In the genomic region with DNA sequence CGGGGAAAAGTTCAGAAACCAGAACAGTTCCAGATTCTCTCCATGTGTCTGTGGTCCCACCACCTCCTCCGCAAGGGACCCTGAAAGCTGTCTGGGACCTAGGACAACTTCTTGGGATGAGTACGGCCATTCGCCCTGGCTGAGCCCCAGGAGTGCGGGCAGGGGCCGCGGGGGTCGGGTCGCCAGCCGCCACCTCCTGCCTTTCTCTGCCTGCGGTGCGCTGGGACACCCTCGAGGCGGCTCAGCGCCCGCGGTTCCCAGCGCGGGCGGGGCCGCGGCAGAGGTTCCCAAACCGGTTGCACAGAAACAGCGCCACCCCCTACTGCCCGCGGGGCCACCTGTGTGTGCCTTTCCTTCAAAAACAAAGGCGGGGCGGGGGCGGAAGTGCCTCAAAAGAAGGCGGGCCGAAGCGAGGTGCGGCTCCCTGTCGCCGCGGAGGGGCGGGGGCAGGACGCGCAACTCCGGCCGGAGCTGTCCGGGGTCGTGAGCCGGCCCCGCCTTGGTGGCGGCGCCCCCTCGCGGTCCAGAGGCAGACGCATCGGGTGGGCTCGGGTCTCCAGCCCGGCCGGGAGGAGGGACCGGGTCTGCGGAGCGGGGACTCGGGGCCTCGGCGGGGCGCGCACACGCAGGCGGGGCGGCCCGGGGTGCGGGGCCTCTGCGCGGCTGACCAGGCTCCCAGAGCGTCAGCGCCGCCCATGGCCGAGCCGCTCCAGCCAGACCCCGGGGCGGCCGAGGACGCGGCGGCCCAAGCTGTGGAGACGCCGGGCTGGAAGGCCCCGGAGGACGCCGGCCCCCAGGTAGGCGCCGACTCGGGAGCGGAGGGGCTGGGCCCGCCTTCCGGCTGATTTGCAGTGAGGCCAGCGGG, we compare ENCODE assay signal across 1 cellular context.
A peak's percentile ranks its signal among the peaks of the same experiment; 100 is the strongest.
TF ChIP-seq lines count a peak whose summit lies in the region.

Gene HEBP2 (plus strand): TSS at position 423 of the 865 bp plus-strand sequence. CDS start 273 bp downstream, at position 696.

TF ChIP-seq in WTC11, 78 proteins besides CTCF, POLR2A, EP300 and RAD21 (continued from another document and continues in another):
- TF ChIP-seq, protein P1, sequence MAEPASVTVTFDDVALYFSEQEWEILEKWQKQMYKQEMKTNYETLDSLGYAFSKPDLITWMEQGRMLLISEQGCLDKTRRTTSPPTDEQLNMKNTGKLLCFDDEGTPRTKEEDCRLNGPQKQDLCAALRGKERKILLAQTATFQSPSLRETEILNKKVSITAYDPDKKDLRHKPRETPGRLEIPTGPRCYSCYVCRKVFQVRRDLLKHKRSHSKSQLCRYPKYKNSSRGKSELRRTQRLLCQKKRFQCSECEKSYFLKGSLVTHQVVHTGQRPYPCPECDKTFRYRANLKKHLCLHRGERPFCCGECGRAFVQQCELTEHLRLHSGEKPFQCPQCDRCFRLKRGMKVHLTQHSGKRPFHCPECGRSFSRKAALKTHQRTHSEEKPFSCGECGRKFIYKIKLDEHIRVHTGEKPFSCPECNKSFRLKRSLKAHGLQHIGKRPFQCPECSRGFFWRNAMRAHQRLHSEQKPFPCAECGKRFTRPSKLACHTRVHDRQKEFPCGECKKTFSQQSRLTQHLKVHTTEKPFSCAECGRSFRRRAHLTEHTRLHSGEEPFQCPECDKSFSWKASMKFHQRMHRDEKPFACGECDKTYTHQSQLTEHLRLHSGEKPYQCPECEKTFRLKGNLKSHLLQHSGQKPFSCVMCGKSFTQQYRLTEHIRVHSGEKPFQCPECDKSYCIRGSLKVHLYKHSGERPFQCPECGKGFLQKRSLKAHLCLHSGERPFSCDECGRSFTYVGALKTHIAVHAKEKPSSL (CRISPR knock-in tag; conservative IDR thresholded peaks at IDR 0.05): no peak
- TF ChIP-seq SOX15 (CRISPR knock-in tag; IDR thresholded peaks at IDR 0.05) (no peak), TEAD1 (CRISPR knock-in tag; IDR thresholded peaks at IDR 0.05) (peak; percentile 69), ATF1 (CRISPR knock-in tag; IDR thresholded peaks at IDR 0.05) (no peak), ELF4 (CRISPR knock-in tag; IDR thresholded peaks at IDR 0.05; ENCODE audit: low read depth) (no peak), NFYB (CRISPR knock-in tag; conservative IDR thresholded peaks at IDR 0.05; ENCODE audit: low read depth) (no peak), SMAD3 (CRISPR knock-in tag; IDR thresholded peaks at IDR 0.05; ENCODE audit: borderline replicate concordance) (no peak), AR (CRISPR knock-in tag; IDR thresholded peaks at IDR 0.05) (no peak), ZNF121 (CRISPR knock-in tag; IDR thresholded peaks at IDR 0.05) (no peak), FOXJ3 (CRISPR knock-in tag; IDR thresholded peaks at IDR 0.05; ENCODE audit: borderline replicate concordance) (no peak), PRDM15 (CRISPR knock-in tag; IDR thresholded peaks at IDR 0.05) (no peak), GABPB1 (CRISPR knock-in tag; IDR thresholded peaks at IDR 0.05) (peak; percentile 87), PREB (CRISPR knock-in tag; IDR thresholded peaks at IDR 0.05; ENCODE audit: borderline replicate concordance) (no peak), TCF7 (CRISPR knock-in tag; IDR thresholded peaks at IDR 0.05; ENCODE audit: low read depth) (no peak), CREB1 (CRISPR knock-in tag; IDR thresholded peaks at IDR 0.05) (no peak; the same call in 1 of the 2 replicates), OVOL2 (CRISPR knock-in tag; IDR thresholded peaks at IDR 0.05; ENCODE audit: borderline replicate concordance) (no peak), SP1 (CRISPR knock-in tag; conservative IDR thresholded peaks at IDR 0.05) (peak; percentile 82), RELA (CRISPR knock-in tag; IDR thresholded peaks at IDR 0.05; ENCODE audit: borderline replicate concordance) (no peak), FOXK1 (CRISPR knock-in tag; IDR thresholded peaks at IDR 0.05) (peak; percentile 66), ZNF263 (CRISPR knock-in tag; IDR thresholded peaks at IDR 0.05; ENCODE audit: low read depth) (peak; percentile 58; the same call in 1 of the 2 replicates), JAZF1 (CRISPR knock-in tag; IDR thresholded peaks at IDR 0.05) (no peak), IRF2 (CRISPR knock-in tag; IDR thresholded peaks at IDR 0.05; ENCODE audit: borderline replicate concordance, low read depth) (no peak), ZNF512 (CRISPR knock-in tag; IDR thresholded peaks at IDR 0.05; ENCODE audit: borderline replicate concordance) (no peak), ATF3 (CRISPR knock-in tag; conservative IDR thresholded peaks at IDR 0.05) (no peak), EMX1 (CRISPR knock-in tag; IDR thresholded peaks at IDR 0.05) (no peak), MXD4 (CRISPR knock-in tag; IDR thresholded peaks at IDR 0.05; ENCODE audit: borderline replicate concordance) (no peak), E2F5 (CRISPR knock-in tag; IDR thresholded peaks at IDR 0.05) (peak; percentile 89; the same call in 1 of the 2 replicates), KAT7 (CRISPR knock-in tag; IDR thresholded peaks at IDR 0.05; ENCODE audit: borderline replicate concordance) (0 out of 2 replicates have a peak, but pooled peaks have one; percentile 82), FOXP1 (CRISPR knock-in tag; IDR thresholded peaks at IDR 0.05; ENCODE audit: borderline replicate concordance) (peak; percentile 42; the same call in 1 of the 2 replicates), RORB (CRISPR knock-in tag; IDR thresholded peaks at IDR 0.05) (no peak)
- TF ChIP-seq, protein P2, sequence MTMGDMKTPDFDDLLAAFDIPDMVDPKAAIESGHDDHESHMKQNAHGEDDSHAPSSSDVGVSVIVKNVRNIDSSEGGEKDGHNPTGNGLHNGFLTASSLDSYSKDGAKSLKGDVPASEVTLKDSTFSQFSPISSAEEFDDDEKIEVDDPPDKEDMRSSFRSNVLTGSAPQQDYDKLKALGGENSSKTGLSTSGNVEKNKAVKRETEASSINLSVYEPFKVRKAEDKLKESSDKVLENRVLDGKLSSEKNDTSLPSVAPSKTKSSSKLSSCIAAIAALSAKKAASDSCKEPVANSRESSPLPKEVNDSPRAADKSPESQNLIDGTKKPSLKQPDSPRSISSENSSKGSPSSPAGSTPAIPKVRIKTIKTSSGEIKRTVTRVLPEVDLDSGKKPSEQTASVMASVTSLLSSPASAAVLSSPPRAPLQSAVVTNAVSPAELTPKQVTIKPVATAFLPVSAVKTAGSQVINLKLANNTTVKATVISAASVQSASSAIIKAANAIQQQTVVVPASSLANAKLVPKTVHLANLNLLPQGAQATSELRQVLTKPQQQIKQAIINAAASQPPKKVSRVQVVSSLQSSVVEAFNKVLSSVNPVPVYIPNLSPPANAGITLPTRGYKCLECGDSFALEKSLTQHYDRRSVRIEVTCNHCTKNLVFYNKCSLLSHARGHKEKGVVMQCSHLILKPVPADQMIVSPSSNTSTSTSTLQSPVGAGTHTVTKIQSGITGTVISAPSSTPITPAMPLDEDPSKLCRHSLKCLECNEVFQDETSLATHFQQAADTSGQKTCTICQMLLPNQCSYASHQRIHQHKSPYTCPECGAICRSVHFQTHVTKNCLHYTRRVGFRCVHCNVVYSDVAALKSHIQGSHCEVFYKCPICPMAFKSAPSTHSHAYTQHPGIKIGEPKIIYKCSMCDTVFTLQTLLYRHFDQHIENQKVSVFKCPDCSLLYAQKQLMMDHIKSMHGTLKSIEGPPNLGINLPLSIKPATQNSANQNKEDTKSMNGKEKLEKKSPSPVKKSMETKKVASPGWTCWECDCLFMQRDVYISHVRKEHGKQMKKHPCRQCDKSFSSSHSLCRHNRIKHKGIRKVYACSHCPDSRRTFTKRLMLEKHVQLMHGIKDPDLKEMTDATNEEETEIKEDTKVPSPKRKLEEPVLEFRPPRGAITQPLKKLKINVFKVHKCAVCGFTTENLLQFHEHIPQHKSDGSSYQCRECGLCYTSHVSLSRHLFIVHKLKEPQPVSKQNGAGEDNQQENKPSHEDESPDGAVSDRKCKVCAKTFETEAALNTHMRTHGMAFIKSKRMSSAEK (CRISPR knock-in tag; IDR thresholded peaks at IDR 0.05; ENCODE audit: borderline replicate concordance): no peak
- TF ChIP-seq, protein P3, sequence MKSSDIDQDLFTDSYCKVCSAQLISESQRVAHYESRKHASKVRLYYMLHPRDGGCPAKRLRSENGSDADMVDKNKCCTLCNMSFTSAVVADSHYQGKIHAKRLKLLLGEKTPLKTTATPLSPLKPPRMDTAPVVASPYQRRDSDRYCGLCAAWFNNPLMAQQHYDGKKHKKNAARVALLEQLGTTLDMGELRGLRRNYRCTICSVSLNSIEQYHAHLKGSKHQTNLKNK (CRISPR knock-in tag; IDR thresholded peaks at IDR 0.05): no peak
- TF ChIP-seq, protein P4, sequence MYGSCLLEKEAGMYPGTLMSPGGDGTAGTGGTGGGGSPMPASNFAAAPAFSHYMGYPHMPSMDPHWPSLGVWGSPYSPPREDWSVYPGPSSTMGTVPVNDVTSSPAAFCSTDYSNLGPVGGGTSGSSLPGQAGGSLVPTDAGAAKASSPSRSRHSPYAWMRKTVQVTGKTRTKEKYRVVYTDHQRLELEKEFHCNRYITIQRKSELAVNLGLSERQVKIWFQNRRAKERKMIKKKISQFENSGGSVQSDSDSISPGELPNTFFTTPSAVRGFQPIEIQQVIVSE (CRISPR knock-in tag; IDR thresholded peaks at IDR 0.05; ENCODE audit: borderline replicate concordance): no peak
- TF ChIP-seq, protein P5, sequence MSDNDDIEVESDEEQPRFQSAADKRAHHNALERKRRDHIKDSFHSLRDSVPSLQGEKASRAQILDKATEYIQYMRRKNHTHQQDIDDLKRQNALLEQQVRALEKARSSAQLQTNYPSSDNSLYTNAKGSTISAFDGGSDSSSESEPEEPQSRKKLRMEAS (CRISPR knock-in tag; IDR thresholded peaks at IDR 0.05): 0 out of 2 replicates have a peak, but pooled peaks have one; percentile 30
